ENCODE assay signal across 24 cellular contexts in the genomic region with DNA sequence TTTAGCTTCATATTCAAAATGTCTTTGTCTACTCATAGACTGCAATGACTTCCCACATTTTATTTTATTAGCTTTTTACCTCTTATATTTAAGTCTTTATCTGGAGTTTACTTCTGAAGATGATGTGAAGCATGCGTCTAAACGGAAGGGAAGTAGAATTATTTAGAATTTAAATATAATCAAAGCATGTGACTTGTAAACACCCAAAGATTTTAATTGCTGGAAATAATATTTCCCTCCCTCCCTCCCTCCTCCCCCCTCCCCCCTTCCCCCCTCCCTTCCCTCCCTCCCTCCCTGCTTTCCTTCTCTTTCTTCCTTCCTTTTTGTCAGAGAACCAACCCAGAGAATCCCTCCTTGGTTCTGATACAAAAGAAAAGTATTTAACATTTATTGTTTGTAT. TPM values are rescaled to one million over a fixed set of nuclear protein-coding genes. Genes with fewer than 3 reads are reported as not detected.
DNase-seq lines count a peak whose midpoint lies in the region; ATAC-seq, FAIRE-seq and TF ChIP-seq lines count a peak whose summit lies in the region.
"Had no signal": no experiment of that assay in that cellular context is flagged by ENCODE, and none has a peak within 500 bp of the region (broad histone marks: within the 10 kb centered on the region; RNA-seq: fewer than 3 reads in every experiment).

No MANE protein-coding gene starts in this region.

- POLR2A ChIA-PET in Caco-2 (lab: Charles Lee) (no interaction called here), A673 (lab: Charles Lee; ENCODE audit: low non-redundant PET) (no interaction called here)

- H3K27ac Mint-ChIP-seq in activated naive CD8-positive, alpha-beta T cell treated with anti-CD3 and anti-CD28 coated beads for 36 hours = no peak overlapping the region
- no peak overlapping the region for H3K27ac Mint-ChIP-seq in activated naive CD8-positive, alpha-beta T cell treated with anti-CD3 and anti-CD28 coated beads, Interleukin-2, amount 50 U/mL, for 24 hours
- H3K27ac Mint-ChIP-seq in endothelial cell (ENCODE audit: unreplicated experiment) (no peak overlapping the region), Caco-2 (ENCODE audit: unreplicated experiment) (no peak overlapping the region)
- no peak overlapping the region for H3K27ac Mint-ChIP-seq in stimulated activated effector memory CD8-positive, alpha-beta T cell treated with anti-CD3 and anti-CD28 coated beads, Interleukin-12 subunit alpha, Interleukin-12 subunit beta, amount 100 ng/mL, for 72 hours
- H3K27ac Mint-ChIP-seq: dendritic cell treated with granulocyte-macrophage colony-stimulating factor and Interleukin-4, amounts not matched to agents 40 ng/mL and 50 ng/mL, for 4 days had no signal

- no peaks in the 10 kb centered on the region for H3K27me3 ChIP-seq in Loucy (ENCODE audit: insufficient read depth, low read length, poor library complexity, severe bottlenecking)
- no peaks in the 10 kb centered on the region for H3K27me3 ChIP-seq in Caco-2 (replicated peaks; ENCODE audit: control insufficient read depth, insufficient read depth, low read length)
- no peaks in the 10 kb centered on the region for H3K27me3 ChIP-seq in A673 (replicated peaks; ENCODE audit: insufficient read depth, low read depth, low read length, poor library complexity)

- no peak overlapping the region for H3K4me2 ChIP-seq in Loucy (ENCODE audit: low read depth, low read length, poor library complexity, severe bottlenecking)

- H3K4me3 Mint-ChIP-seq in activated naive CD8-positive, alpha-beta T cell treated with anti-CD3 and anti-CD28 coated beads for 36 hours = peak overlapping the region; percentile 98
- no peak overlapping the region for H3K4me3 Mint-ChIP-seq in activated naive CD8-positive, alpha-beta T cell treated with anti-CD3 and anti-CD28 coated beads, Interleukin-2, amount 50 U/mL, for 24 hours
- H3K4me3 Mint-ChIP-seq in endothelial cell (ENCODE audit: unreplicated experiment) (peak overlapping the region; percentile 97), Caco-2 (ENCODE audit: unreplicated experiment) (no peak overlapping the region)
- H3K4me3 Mint-ChIP-seq in stimulated activated effector memory CD8-positive, alpha-beta T cell treated with anti-CD3 and anti-CD28 coated beads, Interleukin-12 subunit alpha, Interleukin-12 subunit beta, amount 100 ng/mL, for 72 hours = peak overlapping the region; percentile 94
- H3K4me3 Mint-ChIP-seq: dendritic cell treated with granulocyte-macrophage colony-stimulating factor and Interleukin-4, amounts not matched to agents 40 ng/mL and 50 ng/mL, for 4 days had no signal

- H3K9ac ChIP-seq in Loucy (ENCODE audit: low read depth, low read length, poor library complexity, severe bottlenecking) = no peak overlapping the region

- H3K4me1 ChIP-seq in Loucy (ENCODE audit: insufficient read depth, low read length, poor library complexity, severe bottlenecking) (peaks cover 31% of the 10 kb centered on the region), Caco-2 (no peaks in the 10 kb centered on the region; the same call in 1 of the 2 replicates), A673 (ENCODE audit: insufficient read depth, low read length, poor library complexity, severe bottlenecking) (peaks cover 4% of the 10 kb centered on the region)

- ATAC-seq in activated naive CD8-positive, alpha-beta T cell treated with anti-CD3 and anti-CD28 coated beads, Interleukin-2, amount 50 U/mL, for 24 hours = no peak
- no peak for ATAC-seq in stimulated activated effector memory CD8-positive, alpha-beta T cell treated with anti-CD3 and anti-CD28 coated beads, Interleukin-12 subunit alpha, Interleukin-12 subunit beta, amount 100 ng/mL, for 72 hours
- ATAC-seq: left cardiac atrium, sciatic nerve had no signal

- H3K27me3 Mint-ChIP-seq in activated naive CD8-positive, alpha-beta T cell treated with anti-CD3 and anti-CD28 coated beads for 36 hours = no peaks in the 10 kb centered on the region
- H3K27me3 Mint-ChIP-seq in activated naive CD8-positive, alpha-beta T cell treated with anti-CD3 and anti-CD28 coated beads, Interleukin-2, amount 50 U/mL, for 24 hours = no peaks in the 10 kb centered on the region
- H3K27me3 Mint-ChIP-seq in endothelial cell (ENCODE audit: unreplicated experiment) (peaks cover 4% of the 10 kb centered on the region), Caco-2 (ENCODE audit: insufficient read depth, unreplicated experiment) (no peaks in the 10 kb centered on the region)
- H3K27me3 Mint-ChIP-seq: activated CD4-positive, alpha-beta T cell treated with anti-CD3 and anti-CD28 coated beads, Interleukin-2, amount 10 ng/mL, durations not matched to agents 7 days and 5 days; dendritic cell treated with granulocyte-macrophage colony-stimulating factor and Interleukin-4, amounts not matched to agents 40 ng/mL and 50 ng/mL, for 4 days had no signal

- H3K9me3 ChIP-seq in Loucy (ENCODE audit: insufficient read depth, low read depth, low read length) = peaks cover under 1% of the 10 kb centered on the region; the same call in 1 of the 2 replicates
- H3K9me3 ChIP-seq in Caco-2 = 0 out of 2 replicates have a peak, but pooled peaks cover 2% of the 10 kb centered on the region
- H3K9me3 ChIP-seq in A673 (ENCODE audit: low read depth, low read length, poor library complexity, severe bottlenecking) = no peaks in the 10 kb centered on the region

- no peaks in the 10 kb centered on the region for H3K9me3 Mint-ChIP-seq in activated naive CD8-positive, alpha-beta T cell treated with anti-CD3 and anti-CD28 coated beads for 36 hours
- peaks cover 3% of the 10 kb centered on the region for H3K9me3 Mint-ChIP-seq in activated naive CD8-positive, alpha-beta T cell treated with anti-CD3 and anti-CD28 coated beads, Interleukin-2, amount 50 U/mL, for 24 hours
- no peaks in the 10 kb centered on the region for H3K9me3 Mint-ChIP-seq in endothelial cell (ENCODE audit: unreplicated experiment)
- H3K9me3 Mint-ChIP-seq in stimulated activated effector memory CD8-positive, alpha-beta T cell treated with anti-CD3 and anti-CD28 coated beads, Interleukin-12 subunit alpha, Interleukin-12 subunit beta, amount 100 ng/mL, for 72 hours = peaks cover 2% of the 10 kb centered on the region
- peaks cover 6% of the 10 kb centered on the region for H3K9me3 Mint-ChIP-seq in Caco-2 (ENCODE audit: unreplicated experiment)

- DNase-seq in activated naive CD8-positive, alpha-beta T cell treated with anti-CD3 and anti-CD28 coated beads for 36 hours = no peak
- DNase-seq in activated naive CD8-positive, alpha-beta T cell treated with anti-CD3 and anti-CD28 coated beads, Interleukin-2, amount 50 U/mL, for 24 hours = no peak
- DNase-seq in endothelial cell (ENCODE audit: low spot score) (no peak), Caco-2 (no peak), A673 (ENCODE audit: low spot score) (no peak), urothelium cell line (ENCODE audit: low spot score) (no peak)
- no peak for DNase-seq in stimulated activated effector memory CD8-positive, alpha-beta T cell treated with anti-CD3 and anti-CD28 coated beads, Interleukin-12 subunit alpha, Interleukin-12 subunit beta, amount 100 ng/mL, for 72 hours (ENCODE audit: low spot score in 2 of 2)
- DNase-seq: activated CD4-positive, alpha-beta T cell treated with anti-CD3 and anti-CD28 coated beads, Interleukin-2, amount 10 ng/mL, durations not matched to agents 7 days and 5 days; activated CD8-positive, alpha-beta memory T cell treated with anti-CD3 and anti-CD28 coated beads, Interleukin-2, amount 50 U/mL, for 48 hours; amygdala; GDM1; left cardiac atrium; mesendoderm; naive B cell; NCI-H1092; NCI-H1930; NCI-H2227 treated with DMSO at 0.1 percent for 48 hours; NCI-H774; posterior cingulate gyrus; SHP77 had no signal

- intact Hi-C loops in Caco-2 (cut with micrococcal nuclease; ENCODE audit: unreplicated experiment) = no loop called here
- intact Hi-C loops in A673 (cut with micrococcal nuclease; ENCODE audit: unreplicated experiment) = no loop called here

- peaks cover 23% of the 10 kb centered on the region for H3K4me1 Mint-ChIP-seq in activated naive CD8-positive, alpha-beta T cell treated with anti-CD3 and anti-CD28 coated beads for 36 hours
- peaks cover 32% of the 10 kb centered on the region for H3K4me1 Mint-ChIP-seq in activated naive CD8-positive, alpha-beta T cell treated with anti-CD3 and anti-CD28 coated beads, Interleukin-2, amount 50 U/mL, for 24 hours
- H3K4me1 Mint-ChIP-seq in endothelial cell (ENCODE audit: unreplicated experiment) (peaks cover 6% of the 10 kb centered on the region), Caco-2 (ENCODE audit: low read depth, unreplicated experiment) (no peaks in the 10 kb centered on the region)
- peaks cover 46% of the 10 kb centered on the region for H3K4me1 Mint-ChIP-seq in stimulated activated effector memory CD8-positive, alpha-beta T cell treated with anti-CD3 and anti-CD28 coated beads, Interleukin-12 subunit alpha, Interleukin-12 subunit beta, amount 100 ng/mL, for 72 hours

- BruUV-seq in Caco-2 (replicated peaks; lab: Mats Ljungman, UMichigan) (no TSS peak), A673 (replicated peaks; lab: Mats Ljungman, UMichigan) (no TSS peak)

- H3K79me2 ChIP-seq in Loucy (ENCODE audit: insufficient read depth, low read length) = peaks cover 14% of the 10 kb centered on the region

- FAIRE-seq in urothelium cell line (lab: Jason Lieb, UNC) = no peak

- CTCF ChIA-PET in Caco-2 (lab: Charles Lee) = no interaction called here
- CTCF ChIA-PET in A673 (lab: Charles Lee) = no interaction called here

- no peaks in the 10 kb centered on the region for H4K20me1 ChIP-seq in Loucy (ENCODE audit: insufficient read depth, low read length, poor library complexity, severe bottlenecking)

- H3K27ac ChIP-seq in A673 (ENCODE audit: low read depth, low read length, poor library complexity, severe bottlenecking) = no peak overlapping the region
- H3K27ac ChIP-seq: C4-2B had no signal

- H3K36me3 ChIP-seq in Loucy (ENCODE audit: insufficient read depth, low read length) (no peaks in the 10 kb centered on the region), Caco-2 (ENCODE audit: control insufficient read depth, insufficient read depth, low read length) (no peaks in the 10 kb centered on the region), A673 (ENCODE audit: insufficient read depth, low read length, poor library complexity, severe bottlenecking) (peaks cover 3% of the 10 kb centered on the region)

- H3K36me3 Mint-ChIP-seq in activated naive CD8-positive, alpha-beta T cell treated with anti-CD3 and anti-CD28 coated beads for 36 hours = peaks cover 9% of the 10 kb centered on the region
- peaks cover 6% of the 10 kb centered on the region for H3K36me3 Mint-ChIP-seq in activated naive CD8-positive, alpha-beta T cell treated with anti-CD3 and anti-CD28 coated beads, Interleukin-2, amount 50 U/mL, for 24 hours (ENCODE audit: low read depth)
- H3K36me3 Mint-ChIP-seq in endothelial cell (ENCODE audit: low read depth, unreplicated experiment) (peaks cover 2% of the 10 kb centered on the region), Caco-2 (ENCODE audit: insufficient read depth, unreplicated experiment) (peaks cover 6% of the 10 kb centered on the region)
- peaks cover 13% of the 10 kb centered on the region for H3K36me3 Mint-ChIP-seq in stimulated activated effector memory CD8-positive, alpha-beta T cell treated with anti-CD3 and anti-CD28 coated beads, Interleukin-12 subunit alpha, Interleukin-12 subunit beta, amount 100 ng/mL, for 72 hours

- peak overlapping the region; percentile 89; the same call in 1 of the 2 replicates for H2AFZ ChIP-seq in Loucy (ENCODE audit: low read length)

- TF ChIP-seq CTCF in Loucy (conservative IDR thresholded peaks at IDR 0.05; ENCODE audit: low read length) (no peak), endothelial cell (IDR thresholded peaks at IDR 0.05; ENCODE audit: unreplicated experiment) (no peak), Caco-2 (IDR thresholded peaks at IDR 0.05; ENCODE audit: insufficient read depth in 1 of 2, low read depth in 1 of 2, low read length in 1 of 2, severe bottlenecking in 1 of 2, unreplicated experiment in 1 of 2) (no peak), A673 (conservative IDR thresholded peaks at IDR 0.05; ENCODE audit: low read depth, low read length) (no peak)

- H3K4me3 ChIP-seq in Loucy (ENCODE audit: low read length, poor library complexity, severe bottlenecking) (no peak overlapping the region), Caco-2 (ENCODE audit: low read depth, low read length) (no peak overlapping the region), A673 (ENCODE audit: low read depth, low read length, poor library complexity, severe bottlenecking) (no peak overlapping the region)

- no peaks in the 10 kb centered on the region for H3F3A ChIP-seq in Loucy (ENCODE audit: low read depth)

- H3K9me2 ChIP-seq in Loucy (replicated peaks; ENCODE audit: low read depth, low read length) = no peaks in the 10 kb centered on the region

RNA-seq across cellular contexts. Expression of gene LANCL1, which starts 2.1 kb away (rescaled TPM):
- 10 to 100 TPM; 43.6 to 45.2 TPM for total RNA-seq in activated naive CD8-positive, alpha-beta T cell treated with anti-CD3 and anti-CD28 coated beads for 36 hours
- 38.7 TPM for total RNA-seq in endothelial cell (ENCODE audit: unreplicated experiment)
- total RNA-seq in Caco-2 (2022) = 26.5 and 30.6 TPM in 2 replicates
- 55.6 and 64.3 TPM in 2 replicates for total RNA-seq in A673 (2021)

Comparison
In these comparisons a context has a peak if more than half of its experiments do, and no peak if none do; other contexts are left out.
1. H3K4me3 Mint-ChIP-seq: peak in activated naive CD8-positive, alpha-beta T cell treated with anti-CD3 and anti-CD28 coated beads for 36 hours (single experiment), endothelial cell (single experiment) and stimulated activated effector memory CD8-positive, alpha-beta T cell treated with anti-CD3 and anti-CD28 coated beads, Interleukin-12 subunit alpha, Interleukin-12 subunit beta, amount 100 ng/mL, for 72 hours (single experiment); none in activated naive CD8-positive, alpha-beta T cell treated with anti-CD3 and anti-CD28 coated beads, Interleukin-2, amount 50 U/mL, for 24 hours (single experiment) and Caco-2 (single experiment).